ENCODE assay signal across 1 cellular context in genomic region chr6:96837138-96837971, GRCh38.
A peak's percentile ranks its signal among the peaks of the same experiment; 100 is the strongest.
TF ChIP-seq lines count a peak whose summit lies in the region.

Gene GPR63, minus strand, starts transcription at chr6:96837477. Its CDS starts 37,746 bp downstream, at chr6:96799731.

TF ChIP-seq in HepG2, 621 proteins besides CTCF, POLR2A, EP300 and RAD21 (continued from another document):
- TF ChIP-seq BCL3 (CRISPR knock-in tag; IDR thresholded peaks at IDR 0.05) (peak; percentile 37; the same call in 1 of the 2 replicates), ZNF800 (CRISPR knock-in tag; IDR thresholded peaks at IDR 0.05) (no peak), PHF8 (CRISPR knock-in tag; IDR thresholded peaks at IDR 0.05) (no peak), ISX (CRISPR knock-in tag; conservative IDR thresholded peaks at IDR 0.05) (no peak), MAFF (IDR thresholded peaks at IDR 0.05; ENCODE audit: low read depth, low read length) (no peak), ZBTB40 (IDR thresholded peaks at IDR 0.05) (no peak), ZBTB40 (CRISPR knock-in tag; IDR thresholded peaks at IDR 0.05) (no peak), AKNA (CRISPR knock-in tag; IDR thresholded peaks at IDR 0.05; ENCODE audit: borderline replicate concordance) (no peak), ZKSCAN5 (CRISPR knock-in tag; IDR thresholded peaks at IDR 0.05) (no peak), NR2F6 (IDR thresholded peaks at IDR 0.05) (no peak), NR2F6 (CRISPR knock-in tag; IDR thresholded peaks at IDR 0.05) (no peak), KDM2A (CRISPR knock-in tag; IDR thresholded peaks at IDR 0.05; ENCODE audit: borderline replicate concordance, low read depth) (peak; percentile 53; the same call in 1 of the 2 replicates), KAT2B (IDR thresholded peaks at IDR 0.05; ENCODE audit: borderline replicate concordance, low read depth, low read length) (no peak), ZBTB43 (CRISPR knock-in tag; conservative IDR thresholded peaks at IDR 0.05) (no peak), ZBTB34 (CRISPR knock-in tag; IDR thresholded peaks at IDR 0.05) (no peak), GTF2F1 (IDR thresholded peaks at IDR 0.05; ENCODE audit: low read length) (no peak), SRY (CRISPR knock-in tag; IDR thresholded peaks at IDR 0.05) (no peak), RBM39 (IDR thresholded peaks at IDR 0.05; ENCODE audit: low read depth, low read length, poor library complexity, severe bottlenecking) (no peak)
